Comparison of ENCODE assay signal across 8 cellular contexts in genomic region chr11:9384535-9385287, GRCh38. TPM values are rescaled to one million over a fixed set of nuclear protein-coding genes. Genes with fewer than 3 reads are reported as not detected.
DNase-seq lines count a peak whose midpoint lies in the region; ATAC-seq, FAIRE-seq and TF ChIP-seq lines count a peak whose summit lies in the region.

Gene IPO7 (plus strand): TSS chr11:9384652. CDS start chr11:9384764, 112 bp downstream.

- ATAC-seq in GM19452 (IDR thresholded peaks at IDR 0.05; ENCODE audit: unreplicated experiment), result peak; percentile 96

- peak within 1 kb of the TSS; percentile 64 for H3K4ac ChIP-seq in H1 (replicated peaks; ENCODE audit: insufficient read length, low read depth, low read length)

- no peaks in the 10 kb centered on the region for H3K27me3 ChIP-seq in CD8-positive, alpha-beta memory T cell (ENCODE audit: insufficient read depth, low read length, poor library complexity, severe bottlenecking)
- no peaks in the 10 kb centered on the region for H3K27me3 ChIP-seq in H1 (replicated peaks in 1 of 4; ENCODE audit: control insufficient read depth in 3 of 4, extremely low read depth in 1 of 4, insufficient read depth in 3 of 4, low read length in 3 of 4)

- CTCF ChIA-PET in CD8-positive, alpha-beta memory T cell (lab: Charles Lee), result interaction anchor here (0.8 to 1.9 kb wide), 3 partner anchors 17 to 75 kb away, joined by 3 to 8 read pairs (median 4); no protein-coding TSS in a partner anchor
- CTCF ChIA-PET in H1 (lab: Charles Lee; ENCODE audit: partially characterized antibody), result interaction anchor here (0.8 to 2.7 kb wide), 10 partner anchors 10 to 185 kb away, joined by 3 to 13 read pairs (median 4); no protein-coding TSS in a partner anchor

- TF ChIP-seq RAD21 in H1 (IDR thresholded peaks at IDR 0.05 in 1 of 2, conservative IDR thresholded peaks at IDR 0.05 in 1 of 2; ENCODE audit: low read depth in 2 of 2, low read length in 2 of 2), result peak in 1 of 2 experiments; percentile 8; a peak in 1 of 4 replicates

- no peaks in the 10 kb centered on the region for H3K9me3 ChIP-seq in CD8-positive, alpha-beta memory T cell (ENCODE audit: low read length)
- H3K9me3 ChIP-seq in H1 (ENCODE audit: insufficient read depth in 2 of 2, low read depth in 1 of 2, low read length in 1 of 2), result no peaks in the 10 kb centered on the region

- H3K23me2 ChIP-seq in H1 (ENCODE audit: low read depth, low read length), result no peaks in the 10 kb centered on the region

- 1% methylated on average over 44 of the region's 69 CpGs; no CpG with 5 or more reads in 1 of the 2 experiments for WGBS in H1 (ENCODE audit: extremely low coverage in 1 of 2, insufficient coverage in 1 of 2, insufficient read length in 1 of 2, insufficient replicate concordance in 2 of 2, low coverage in 1 of 2, low lambda C conversion rate in 2 of 2, missing lambda C conversion rate in 1 of 2), 2 experiments

- peak within 1 kb of the TSS; percentile 89 for H3K56ac ChIP-seq in H1 (replicated peaks; ENCODE audit: insufficient read length, low read depth, low read length)

- peak within 1 kb of the TSS; percentile 76 to 99 (median 98) for H3K9ac ChIP-seq in H1 (replicated peaks in 1 of 4; ENCODE audit: extremely low read depth in 1 of 4, low read depth in 3 of 4, low read length in 3 of 4)

- peak within 1 kb of the TSS; percentile 92 for H3K27ac ChIP-seq in CD8-positive, alpha-beta memory T cell (ENCODE audit: low read depth, low read length)
- H3K27ac ChIP-seq in H1 (ENCODE audit: low read depth, low read length), result peak within 1 kb of the TSS; percentile 93

- no peak within 1 kb of the TSS for H2BK120ac ChIP-seq in H1 (replicated peaks; ENCODE audit: low read depth, low read length)

- peak within 1 kb of the TSS; percentile 82 for H4K5ac ChIP-seq in H1 (ENCODE audit: insufficient read length, low read depth, low read length)

- no peak within 1 kb of the TSS for H2AK5ac ChIP-seq in H1 (ENCODE audit: low read depth, low read length)

- peak within 1 kb of the TSS; percentile 97 for H4K8ac ChIP-seq in H1 (ENCODE audit: extremely low read depth, insufficient read depth, low read length)

- no peak within 1 kb of the TSS for H3K23ac ChIP-seq in H1 (ENCODE audit: insufficient read length)

- H3K27me3 Mint-ChIP-seq in CD8-positive, alpha-beta memory T cell, result no peaks in the 10 kb centered on the region

- DNase-seq in CD8-positive, alpha-beta memory T cell, result peak; percentile 76 to 92 (median 82)
- DNase-seq in HK-2 (ENCODE audit: unreplicated experiment) (peak; percentile 79), NK-92 (lab: John Stamatoyannopoulos, UW; ENCODE audit: unreplicated experiment) (peak; percentile 18), H1 (ENCODE audit: low read depth in 1 of 2, low spot score in 2 of 2) (peak; percentile 75 to 85), mesenteric fat pad (ENCODE audit: low spot score) (peak; percentile 97)
- DNase-seq in activated CD8-positive, alpha-beta memory T cell treated with anti-CD3 and anti-CD28 coated beads for 4 hours (ENCODE audit: low read depth in 2 of 2), result peak; percentile 77 to 82
- peak; percentile 71 for DNase-seq in stimulated activated CD8-positive, alpha-beta memory T cell treated with anti-CD3 and anti-CD28 coated beads, Interleukin-15, amount 100 ng/mL, for 24 hours (ENCODE audit: low read depth)

- no peak within 1 kb of the TSS for H3K14ac ChIP-seq in H1 (ENCODE audit: insufficient read length)

- H2BK5ac ChIP-seq in H1 (ENCODE audit: low read depth, low read length), result peak within 1 kb of the TSS; percentile 96

- H3K9me3 Mint-ChIP-seq in CD8-positive, alpha-beta memory T cell, result no peaks in the 10 kb centered on the region

- H3K4me3 ChIP-seq in CD8-positive, alpha-beta memory T cell (ENCODE audit: low read length), result peak within 1 kb of the TSS; percentile 94
- H3K4me3 ChIP-seq in H1 (ENCODE audit: extremely low read depth in 1 of 4, insufficient read depth in 2 of 4, low read depth in 3 of 4, low read length in 4 of 4), result peak within 1 kb of the TSS; percentile 82 to 97 (median 92)

- no peak within 1 kb of the TSS for H2BK15ac ChIP-seq in H1 (ENCODE audit: low read length)

- peak within 1 kb of the TSS; percentile 92 to 98 (median 96) for H3K4me3 Mint-ChIP-seq in CD8-positive, alpha-beta memory T cell

- H2AFZ ChIP-seq in H1 (ENCODE audit: low read length), result peak within 1 kb of the TSS; percentile 83

- H2BK12ac ChIP-seq in H1 (ENCODE audit: low read depth, low read length), result 0 out of 2 replicates have a peak within 1 kb of the TSS, but pooled peaks have one; percentile 17

- peaks cover 47 to 56% of the 10 kb centered on the region in 2 experiments for H3K79me2 ChIP-seq in H1 (ENCODE audit: control insufficient read depth in 1 of 2, insufficient read depth in 2 of 2, low read length in 2 of 2)

- no peaks in the 10 kb centered on the region for H3K36me3 ChIP-seq in CD8-positive, alpha-beta memory T cell (ENCODE audit: insufficient read depth, low read length)
- peaks cover 0 to 15% (median 0%) of the 10 kb centered on the region in 4 experiments; a peak in 2 of 8 replicates for H3K36me3 ChIP-seq in H1 (ENCODE audit: control insufficient read depth in 2 of 4, insufficient read depth in 4 of 4, low read length in 3 of 4)

- peaks cover 0 to 18% (median 2%) of the 10 kb centered on the region in 3 donors for H3K36me3 Mint-ChIP-seq in CD8-positive, alpha-beta memory T cell

- peaks cover 27% of the 10 kb centered on the region for H3K4me1 ChIP-seq in CD8-positive, alpha-beta memory T cell (ENCODE audit: insufficient read depth, low read length)
- H3K4me1 ChIP-seq in H1 (replicated peaks in 1 of 4; ENCODE audit: control insufficient read depth in 3 of 4, insufficient read depth in 4 of 4, low read length in 3 of 4), result no peaks in the 10 kb centered on the region; a peak in 2 of 7 replicates

- H3K4me2 ChIP-seq in H1 (ENCODE audit: insufficient read depth in 1 of 2, low read depth in 2 of 2, low read length in 2 of 2), result peak within 1 kb of the TSS; percentile 75 to 90

- peak; percentile 96 for TF ChIP-seq POLR2A in H1 (IDR thresholded peaks at IDR 0.05; ENCODE audit: control extremely low read depth in 1 of 2, low read depth in 2 of 2, low read length in 2 of 2)

- peak within 1 kb of the TSS; percentile 75 for H3K18ac ChIP-seq in H1 (ENCODE audit: extremely low read depth, low read length)

- peak within 1 kb of the TSS; percentile 72 for H4K91ac ChIP-seq in H1 (replicated peaks; ENCODE audit: insufficient read length, low read length)

- peak within 1 kb of the TSS; percentile 73 to 98 (median 94) for H3K27ac Mint-ChIP-seq in CD8-positive, alpha-beta memory T cell

- H4K20me1 ChIP-seq in H1 (replicated peaks in 1 of 2; ENCODE audit: control insufficient read depth in 1 of 2, insufficient read depth in 2 of 2, low read length in 2 of 2), result peaks cover 14 to 15% of the 10 kb centered on the region in 2 experiments

- peak in 1 of 3 experiments; percentile 29; a peak in 1 of 4 replicates for TF ChIP-seq CTCF in H1 (IDR thresholded peaks at IDR 0.05; ENCODE audit: control extremely low read depth in 1 of 3, insufficient read depth in 1 of 3, low read depth in 1 of 3, low read length in 3 of 3)

- POLR2A ChIA-PET in CD8-positive, alpha-beta memory T cell (lab: Charles Lee), result interaction anchor here (0.6 to 2.8 kb wide), 5 partner anchors 20 to 134 kb away, joined by 3 to 21 read pairs (median 4); partner anchors contain the start of genes TMEM41B and ZNF143
- POLR2A ChIA-PET in H1 (lab: Charles Lee; ENCODE audit: partially characterized antibody), result interaction anchor here (0.7 to 6.6 kb wide), 43 partner anchors 11 to 703 kb away, joined by 3 to 72 read pairs (median 4); partner anchors contain the start of genes DENND5A, RPL27A, TMEM41B and TRIM66

- peaks cover 39 to 46% (median 41%) of the 10 kb centered on the region in 3 donors for H3K4me1 Mint-ChIP-seq in CD8-positive, alpha-beta memory T cell

- no peak within 1 kb of the TSS for H2BK20ac ChIP-seq in H1 (ENCODE audit: low read length)

- no peaks in the 10 kb centered on the region for H3K79me1 ChIP-seq in H1 (ENCODE audit: low read depth, low read length)

- TF ChIP-seq EP300 in H1 (IDR thresholded peaks at IDR 0.05; ENCODE audit: borderline replicate concordance in 1 of 2, low read depth in 2 of 2, low read length in 2 of 2), result no peak

- FAIRE-seq in H1 (lab: Jason Lieb, UNC), result peak; percentile 82

TF ChIP-seq in H1, 55 proteins besides CTCF, POLR2A, EP300 and RAD21 (continues in another document):
- TF ChIP-seq SP1 (IDR thresholded peaks at IDR 0.05; ENCODE audit: low read depth, low read length) (0 out of 2 replicates have a peak, but pooled peaks have one; percentile 28), JUND (IDR thresholded peaks at IDR 0.05; ENCODE audit: low read length) (no peak), TBP (IDR thresholded peaks at IDR 0.05; ENCODE audit: low read depth, low read length) (peak; percentile 95), SRF (IDR thresholded peaks at IDR 0.05; ENCODE audit: low read depth, low read length) (no peak), NRF1 (IDR thresholded peaks at IDR 0.05; ENCODE audit: low read depth, low read length) (no peak), CTBP2 (IDR thresholded peaks at IDR 0.05; ENCODE audit: borderline replicate concordance, insufficient read depth, insufficient read length, low read length) (no peak), CHD1 (IDR thresholded peaks at IDR 0.05; ENCODE audit: low read depth, low read length) (no peak; the same call in 1 of the 2 replicates), RXRA (IDR thresholded peaks at IDR 0.05; ENCODE audit: insufficient read depth, low read depth, low read length) (no peak), ZNF274 (IDR thresholded peaks at IDR 0.05; ENCODE audit: borderline replicate concordance, extremely low read depth, low read length) (no peak)
- TF ChIP-seq, protein P1, sequence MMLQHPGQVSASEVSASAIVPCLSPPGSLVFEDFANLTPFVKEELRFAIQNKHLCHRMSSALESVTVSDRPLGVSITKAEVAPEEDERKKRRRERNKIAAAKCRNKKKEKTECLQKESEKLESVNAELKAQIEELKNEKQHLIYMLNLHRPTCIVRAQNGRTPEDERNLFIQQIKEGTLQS (IDR thresholded peaks at IDR 0.05; ENCODE audit: insufficient read depth, low read depth, low read length), result no peak; the same call in 1 of the 2 replicates

RNA-seq across cellular contexts. Expression of gene IPO7, which starts in this region (rescaled TPM):
- 100 to 1,000 TPM; 150 to 169 TPM for total RNA-seq in CD8-positive, alpha-beta memory T cell
- polyA plus RNA-seq in CD8-positive, alpha-beta memory T cell, result 3.6 TPM
- total RNA-seq in H1 (2021; fragmentation: NEBNext Ultra II Directional; extraction: Animal tissue kit (Norgen Biotek cat#: 25700)), result 244 and 259 TPM in 2 replicates
- 38.7 and 45.9 TPM in 2 replicates for polyA plus RNA-seq in H1 (2011; rRNA removed)
- 61.0 TPM for polyA plus RNA-seq in H1 (2011; cell fraction: cytosol; rRNA removed)
- 90.5 TPM for polyA plus RNA-seq in H1 (2011; cell fraction: nucleus; rRNA removed)
- polyA plus RNA-seq in H1 (2012, experiment 1 of 2), result 60.6 to 116 TPM (median 80.2 TPM) in 4 replicates
- polyA plus RNA-seq in H1 (2012, experiment 2 of 2), result 5.5 TPM
- 119 TPM for polyA plus RNA-seq in H1 (2013, experiment 1 of 2)
- 111 TPM for polyA plus RNA-seq in H1 (2013, experiment 2 of 2)
- 160 and 258 TPM in 2 replicates for polyA minus RNA-seq in H1 (2011; rRNA and poly(A)+ RNA removed)
- 368 TPM for polyA minus RNA-seq in H1 (2011; cell fraction: cytosol; rRNA and poly(A)+ RNA removed)
- polyA minus RNA-seq in H1 (2011; cell fraction: nucleus; rRNA and poly(A)+ RNA removed), result 292 TPM
- 135 TPM for total RNA-seq in mesenteric fat pad

Comparison
In these comparisons a context has a peak if more than half of its experiments do, and no peak if none do; other contexts are left out.
1. Peak in every context shown above with its lines: DNase-seq, ATAC-seq, H3K4me3 ChIP-seq and H3K27ac ChIP-seq.
2. DNase-seq: peak in every context shown above with its lines; median percentile 97 in mesenteric fat pad; 82 in CD8-positive, alpha-beta memory T cell; 80 in H1; 80 in activated CD8-positive, alpha-beta memory T cell treated with anti-CD3 and anti-CD28 coated beads for 4 hours; 79 in HK-2; 71 in stimulated activated CD8-positive, alpha-beta memory T cell treated with anti-CD3 and anti-CD28 coated beads, Interleukin-15, amount 100 ng/mL, for 24 hours; 18 in NK-92.